ENCODE assay signal across 24 cellular contexts in the genomic region with DNA sequence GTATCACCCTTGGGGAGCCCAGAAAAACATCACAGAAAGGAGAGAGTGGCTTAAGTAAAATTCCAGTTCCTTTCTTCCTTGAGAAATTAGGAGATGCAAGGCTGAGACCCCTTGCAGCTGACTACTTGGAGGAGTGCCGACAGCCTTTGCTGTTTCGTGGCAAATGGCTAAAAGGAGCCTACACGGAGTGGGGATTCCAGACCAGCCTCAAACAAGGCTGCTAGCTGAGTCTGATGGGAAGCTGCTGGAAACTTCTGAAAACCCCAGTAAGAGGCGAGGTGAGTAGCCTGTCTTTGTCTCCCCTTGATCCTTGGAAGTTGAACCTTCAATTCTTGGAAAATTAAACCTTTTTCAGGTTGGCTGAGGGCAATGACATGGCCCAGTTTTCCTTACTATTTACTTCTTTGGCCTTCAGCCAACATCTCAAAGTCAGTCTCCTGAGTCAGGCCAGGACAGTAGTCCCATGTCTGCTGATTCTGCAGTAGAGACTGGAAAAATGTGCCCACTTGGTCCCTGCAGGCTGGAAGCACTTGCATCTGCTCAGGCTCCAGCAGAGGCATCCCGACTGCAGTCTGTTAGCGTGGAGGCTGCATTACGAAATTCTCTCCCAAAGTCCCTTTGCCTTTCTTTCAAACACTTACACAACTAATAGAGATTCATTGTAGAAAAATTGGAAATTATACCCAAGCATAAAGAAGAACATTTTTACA. TPM values are rescaled to one million over a fixed set of nuclear protein-coding genes. Genes with fewer than 3 reads are reported as not detected.
DNase-seq lines count a peak whose midpoint lies in the region; ATAC-seq, FAIRE-seq and TF ChIP-seq lines count a peak whose summit lies in the region.
"Had no signal": no experiment of that assay in that cellular context is flagged by ENCODE, and none has a peak within 500 bp of the region (broad histone marks: within the 10 kb centered on the region; RNA-seq: fewer than 3 reads in every experiment).

No MANE protein-coding gene starts in this region.

- H4K20me1 ChIP-seq in HepG2 (ENCODE audit: insufficient read depth, low read length) = no peaks in the 10 kb centered on the region

- no peaks in the 10 kb centered on the region for H3K36me3 Mint-ChIP-seq in activated naive CD4-positive, alpha-beta T cell treated with anti-CD3 and anti-CD28 coated beads, Interleukin-2, amount 10 ng/mL, durations not matched to agents 7 days and 5 days
- H3K36me3 Mint-ChIP-seq in activated CD4-positive, alpha-beta T cell treated with anti-CD3 and anti-CD28 coated beads, Interleukin-2, amount 10 ng/mL, durations not matched to agents 24 days and 14 days (ENCODE audit: low read depth) = no peaks in the 10 kb centered on the region
- H3K36me3 Mint-ChIP-seq: activated naive CD8-positive, alpha-beta T cell treated with anti-CD3 and anti-CD28 coated beads, Interleukin-2, amount 10 ng/mL, durations not matched to agents 7 days and 5 days had no signal

- no peak for TF ChIP-seq POLR2A in HepG2 (IDR thresholded peaks at IDR 0.05; ENCODE audit: insufficient read depth in 1 of 2, low read depth in 2 of 2, low read length in 2 of 2)

- TF ChIP-seq EP300 in HepG2 (IDR thresholded peaks at IDR 0.05; ENCODE audit: low read depth in 2 of 2, low read length in 2 of 2) (peak in 1 of 2 experiments; percentile 15; a peak in 1 of 4 replicates), HepG2 (CRISPR knock-in tag; IDR thresholded peaks at IDR 0.05; ENCODE audit: borderline replicate concordance) (0 out of 2 replicates have a peak, but pooled peaks have one; percentile 32)

- H3K27ac ChIP-seq in HepG2 (ENCODE audit: extremely low read length, insufficient read depth, low read length) (no peak overlapping the region), subcutaneous abdominal adipose tissue (ENCODE audit: low read depth, low read length) (peak overlapping the region; percentile 83)
- H3K27ac ChIP-seq: 22Rv1, C4-2B, cardiac muscle cell, testis had no signal

- TF ChIP-seq CTCF in choroid plexus epithelial cell (conservative IDR thresholded peaks at IDR 0.05; ENCODE audit: low read depth, low read length) = no peak
- no peak for TF ChIP-seq CTCF in HepG2 (CRISPR knock-in tag; IDR thresholded peaks at IDR 0.05)

- intact Hi-C loops in HepG2 (cut with micrococcal nuclease; ENCODE audit: unreplicated experiment) = no loop called here
- intact Hi-C loops in activated CD4-positive, alpha-beta T cell treated with anti-CD3 and anti-CD28 coated beads, Interleukin-2, amount 10 ng/mL, durations not matched to agents 24 days and 14 days (cut with micrococcal nuclease) = no loop called here

- no peaks in the 10 kb centered on the region for H3K79me2 ChIP-seq in HepG2 (ENCODE audit: insufficient read depth, low read length)

- H3K27me3 Mint-ChIP-seq in activated naive CD4-positive, alpha-beta T cell treated with anti-CD3 and anti-CD28 coated beads, Interleukin-2, amount 10 ng/mL, durations not matched to agents 7 days and 5 days = peaks cover 21% of the 10 kb centered on the region
- H3K27me3 Mint-ChIP-seq in activated CD4-positive, alpha-beta T cell treated with anti-CD3 and anti-CD28 coated beads, Interleukin-2, amount 10 ng/mL, durations not matched to agents 24 days and 14 days = peaks cover 23% of the 10 kb centered on the region

- BruUV-seq in HepG2 (replicated peaks; lab: Mats Ljungman, UMichigan) = no TSS peak

- FAIRE-seq in HepG2 (lab: Jason Lieb, UNC) = peak; percentile 58

- in situ Hi-C loops in HepG2 (cut with HindIII; ENCODE audit: extremely low pct_ligation_motif_present, low pct_unique_long_range_greater_than_20kb) = no loop called here

- peak; percentile 98 for ATAC-seq in HepG2
- no peak for ATAC-seq in GM19452 (IDR thresholded peaks at IDR 0.05; ENCODE audit: unreplicated experiment)
- ATAC-seq: activated CD8-positive, alpha-beta T cell treated with anti-CD3 and anti-CD28 coated beads, Interleukin-2, amount 10 ng/mL, durations not matched to agents 7 days and 5 days; esophagus mucosa had no signal

- H3K27me3 ChIP-seq in HepG2 (ENCODE audit: control insufficient read depth in 1 of 2, insufficient read depth in 2 of 2, low read length in 2 of 2) = no peaks in the 10 kb centered on the region
- H3K27me3 ChIP-seq in subcutaneous abdominal adipose tissue (ENCODE audit: control insufficient read depth in 5 of 5, insufficient read depth in 4 of 5, low read length in 5 of 5) = no peaks in the 10 kb centered on the region
- H3K27me3 ChIP-seq: cardiac muscle cell, testis had no signal

- no peak for TF ChIP-seq RAD21 in HepG2 (CRISPR knock-in tag; IDR thresholded peaks at IDR 0.05)

- peak; percentile 5 for DNase-seq in DMS 273 (lab: John Stamatoyannopoulos, UW; ENCODE audit: unreplicated experiment)
- DNase-seq in DMS 273 treated with DMSO at 0.1 percent for 48 hours (lab: John Stamatoyannopoulos, UW) = no peak
- DNase-seq in choroid plexus epithelial cell (ENCODE audit: low read depth) = peak; percentile 32
- DNase-seq in HepG2 (ENCODE audit: low spot score) = peak; percentile 55
- DNase-seq in activated naive CD4-positive, alpha-beta T cell treated with anti-CD3 and anti-CD28 coated beads, Interleukin-2, amount 10 ng/mL, durations not matched to agents 7 days and 5 days = no peak
- no peak for DNase-seq in activated CD4-positive, alpha-beta T cell treated with anti-CD3 and anti-CD28 coated beads, Interleukin-2, amount 10 ng/mL, durations not matched to agents 24 days and 14 days
- DNase-seq: activated CD8-positive, alpha-beta T cell treated with anti-CD3 and anti-CD28 coated beads, Interleukin-2, amount 10 ng/mL, durations not matched to agents 7 days and 5 days; activated naive CD8-positive, alpha-beta T cell treated with anti-CD3 and anti-CD28 coated beads, Interleukin-2, amount 10 ng/mL, durations not matched to agents 7 days and 5 days; DMS79; GOT3; NCI-H446; occipital lobe; SHP77 treated with DMSO at 0.1 percent for 48 hours; stimulated activated CD4-positive, alpha-beta T cell treated with anti-CD3 and anti-CD28 coated beads, Interleukin-4, amount 100 ng/mL, for 4 hours; testis had no signal

- H3K4me1 ChIP-seq in HepG2 (ENCODE audit: insufficient read depth, low read length) (peaks cover 22% of the 10 kb centered on the region), subcutaneous abdominal adipose tissue (ENCODE audit: control insufficient read depth in 5 of 5, insufficient read depth in 5 of 5, low read length in 5 of 5) (peaks cover 3 to 28% (median 16%) of the 10 kb centered on the region in 5 donors)
- H3K4me1 ChIP-seq: testis had no signal

- 25% methylated on average over 7 of the region's 7 CpGs for WGBS in HepG2 (ENCODE audit: low lambda C conversion rate)

- peak overlapping the region; percentile 15 for H2AFZ ChIP-seq in HepG2 (ENCODE audit: low read length)

- H3K4me3 ChIP-seq in choroid plexus epithelial cell (ENCODE audit: low read depth, low read length) (no peak overlapping the region), HepG2 (replicated peaks in 1 of 3; ENCODE audit: insufficient read depth in 1 of 3, low read depth in 2 of 3, low read length in 3 of 3) (no peak overlapping the region), subcutaneous abdominal adipose tissue (ENCODE audit: low read depth in 1 of 5, low read length in 5 of 5) (peak overlapping the region in 4 of 5 donors; percentile 1 to 31 (median 20))
- H3K4me3 ChIP-seq: cardiac muscle cell, testis had no signal

- POLR2A ChIA-PET in HepG2 (lab: Yijun Ruan, JAX) = no interaction called here

- CTCF ChIA-PET in HepG2 (lab: Yijun Ruan, JAX; ENCODE audit: low intra/inter-chr PET ratio, low total read pairs) = no interaction called here
- CTCF ChIA-PET in activated naive CD4-positive, alpha-beta T cell treated with anti-CD3 and anti-CD28 coated beads, Interleukin-2, amount 10 ng/mL, durations not matched to agents 7 days and 5 days (lab: Charles Lee) = no interaction called here

- no peak overlapping the region for H3K4me3 Mint-ChIP-seq in activated naive CD4-positive, alpha-beta T cell treated with anti-CD3 and anti-CD28 coated beads, Interleukin-2, amount 10 ng/mL, durations not matched to agents 7 days and 5 days
- H3K4me3 Mint-ChIP-seq in activated CD4-positive, alpha-beta T cell treated with anti-CD3 and anti-CD28 coated beads, Interleukin-2, amount 10 ng/mL, durations not matched to agents 24 days and 14 days = no peak overlapping the region
- H3K4me3 Mint-ChIP-seq: activated CD8-positive, alpha-beta T cell treated with anti-CD3 and anti-CD28 coated beads, Interleukin-2, amount 10 ng/mL, durations not matched to agents 7 days and 5 days; activated naive CD8-positive, alpha-beta T cell treated with anti-CD3 and anti-CD28 coated beads, Interleukin-2, amount 10 ng/mL, durations not matched to agents 7 days and 5 days; T-helper 1 cell treated with Interleukin-12 subunit alpha and Interleukin-12 subunit beta and Interleukin-4 antibody, amounts not matched to agents 30 μg/mL and 1 μg/mL, for 36 hours had no signal

- H3K9me3 ChIP-seq in HepG2 (ENCODE audit: low read length) (no peaks in the 10 kb centered on the region), subcutaneous abdominal adipose tissue (ENCODE audit: control insufficient read depth in 5 of 5, low read length in 5 of 5) (no peaks in the 10 kb centered on the region)
- H3K9me3 ChIP-seq: testis had no signal

- H3K36me3 ChIP-seq in HepG2 (replicated peaks in 1 of 2; ENCODE audit: control insufficient read depth in 1 of 2, insufficient read depth in 2 of 2, low read length in 2 of 2) (no peaks in the 10 kb centered on the region), subcutaneous abdominal adipose tissue (ENCODE audit: control insufficient read depth in 5 of 5, insufficient read depth in 5 of 5, low read length in 5 of 5) (no peaks in the 10 kb centered on the region)
- H3K36me3 ChIP-seq: cardiac muscle cell had no signal

- no peaks in the 10 kb centered on the region for H3K4me1 Mint-ChIP-seq in activated naive CD4-positive, alpha-beta T cell treated with anti-CD3 and anti-CD28 coated beads, Interleukin-2, amount 10 ng/mL, durations not matched to agents 7 days and 5 days
- no peaks in the 10 kb centered on the region for H3K4me1 Mint-ChIP-seq in activated CD4-positive, alpha-beta T cell treated with anti-CD3 and anti-CD28 coated beads, Interleukin-2, amount 10 ng/mL, durations not matched to agents 24 days and 14 days
- H3K4me1 Mint-ChIP-seq: activated naive CD8-positive, alpha-beta T cell treated with anti-CD3 and anti-CD28 coated beads, Interleukin-2, amount 10 ng/mL, durations not matched to agents 7 days and 5 days had no signal

- no peak overlapping the region for H3K27ac Mint-ChIP-seq in activated naive CD4-positive, alpha-beta T cell treated with anti-CD3 and anti-CD28 coated beads, Interleukin-2, amount 10 ng/mL, durations not matched to agents 7 days and 5 days
- H3K27ac Mint-ChIP-seq in activated CD4-positive, alpha-beta T cell treated with anti-CD3 and anti-CD28 coated beads, Interleukin-2, amount 10 ng/mL, durations not matched to agents 24 days and 14 days = no peak overlapping the region
- H3K27ac Mint-ChIP-seq: activated CD8-positive, alpha-beta T cell treated with anti-CD3 and anti-CD28 coated beads, Interleukin-2, amount 10 ng/mL, durations not matched to agents 7 days and 5 days; activated naive CD8-positive, alpha-beta T cell treated with anti-CD3 and anti-CD28 coated beads, Interleukin-2, amount 10 ng/mL, durations not matched to agents 7 days and 5 days had no signal

- H3K9ac ChIP-seq in HepG2 (ENCODE audit: insufficient read depth, low read depth, low read length) = no peak overlapping the region
- H3K9ac ChIP-seq in subcutaneous abdominal adipose tissue (ENCODE audit: low read length in 5 of 5) = peak overlapping the region in 3 of 5 donors; percentile 8 to 72 (median 20)

- no peaks in the 10 kb centered on the region for H3K9me3 Mint-ChIP-seq in activated naive CD4-positive, alpha-beta T cell treated with anti-CD3 and anti-CD28 coated beads, Interleukin-2, amount 10 ng/mL, durations not matched to agents 7 days and 5 days
- no peaks in the 10 kb centered on the region for H3K9me3 Mint-ChIP-seq in activated CD4-positive, alpha-beta T cell treated with anti-CD3 and anti-CD28 coated beads, Interleukin-2, amount 10 ng/mL, durations not matched to agents 24 days and 14 days
- H3K9me3 Mint-ChIP-seq: activated naive CD8-positive, alpha-beta T cell treated with anti-CD3 and anti-CD28 coated beads, Interleukin-2, amount 10 ng/mL, durations not matched to agents 7 days and 5 days; T-helper 1 cell treated with Interleukin-12 subunit alpha and Interleukin-12 subunit beta and Interleukin-4 antibody, amounts not matched to agents 30 μg/mL and 1 μg/mL, for 36 hours had no signal

- peak overlapping the region; percentile 46 for H3K4me2 ChIP-seq in HepG2 (ENCODE audit: low read depth, low read length)

RNA-seq across cellular contexts. Expression of a gene that starts 23.4 kb away (rescaled TPM):
- not detected in 2 replicates for total RNA-seq in HepG2 (2016; rRNA removed; fragmentation: Illumina TruSeq; extraction: Trizol)
- total RNA-seq in HepG2 (2016; cell fraction: cytosol; rRNA removed; fragmentation: Illumina TruSeq; extraction: Trizol; ENCODE audit: low read depth) = not detected in 2 replicates
- total RNA-seq in HepG2 (2016; cell fraction: insoluble cytoplasmic fraction; rRNA removed; fragmentation: Illumina TruSeq; extraction: Trizol) = not detected in 2 replicates
- not detected in 2 replicates for total RNA-seq in HepG2 (2016; cell fraction: membrane; rRNA removed; fragmentation: Illumina TruSeq; extraction: Trizol)
- total RNA-seq in HepG2 (2016; cell fraction: nucleus; rRNA removed; fragmentation: Illumina TruSeq; extraction: Trizol) = not detected in 2 replicates
- not detected in 2 replicates for polyA plus RNA-seq in HepG2 (2011; rRNA removed)
- not detected in 2 replicates for polyA plus RNA-seq in HepG2 (2011; cell fraction: cytosol; rRNA removed)
- polyA plus RNA-seq in HepG2 (2011; cell fraction: nucleus; rRNA removed) = not detected in 2 replicates
- not detected in 2 replicates for polyA plus RNA-seq in HepG2 (2012)
- not detected in 2 replicates for polyA plus RNA-seq in HepG2 (2016; cell fraction: cytosol; fragmentation: Illumina TruSeq; extraction: Trizol; ENCODE audit: low read depth)
- polyA plus RNA-seq in HepG2 (2016; cell fraction: insoluble cytoplasmic fraction; fragmentation: Illumina TruSeq; extraction: Trizol; ENCODE audit: low read depth) = not detected in 2 replicates
- not detected in 2 replicates for polyA plus RNA-seq in HepG2 (2016; cell fraction: membrane; fragmentation: Illumina TruSeq; extraction: Trizol; ENCODE audit: low read depth)
- not detected in 2 replicates for polyA plus RNA-seq in HepG2 (2016; cell fraction: nucleus; fragmentation: Illumina TruSeq; extraction: Trizol; ENCODE audit: insufficient read depth, low read depth)
- polyA minus RNA-seq in HepG2 (2011; rRNA and poly(A)+ RNA removed; ENCODE audit: low replicate concordance) = not detected in 2 replicates
- polyA minus RNA-seq in HepG2 (2011; cell fraction: cytosol; rRNA and poly(A)+ RNA removed) = not detected in 2 replicates
- not detected in 2 replicates for polyA minus RNA-seq in HepG2 (2011; cell fraction: nucleus; rRNA and poly(A)+ RNA removed)
- not detected in 2 replicates for total RNA-seq in activated CD4-positive, alpha-beta T cell treated with anti-CD3 and anti-CD28 coated beads, Interleukin-2, amount 10 ng/mL, durations not matched to agents 24 days and 14 days
- total RNA-seq: activated CD8-positive, alpha-beta T cell treated with anti-CD3 and anti-CD28 coated beads, Interleukin-2, amount 10 ng/mL, durations not matched to agents 7 days and 5 days; activated naive CD8-positive, alpha-beta T cell treated with anti-CD3 and anti-CD28 coated beads, Interleukin-2, amount 10 ng/mL, durations not matched to agents 7 days and 5 days; cardiac muscle cell; esophagus mucosa; kidney epithelial cell; mucosa of gallbladder; occipital lobe had no signal
- polyA plus RNA-seq: cardiac muscle cell had no signal

Comparison
In these comparisons a context has a peak if more than half of its experiments do, and no peak if none do; other contexts are left out.
1. DNase-seq: peak in DMS 273 (single experiment), choroid plexus epithelial cell (single experiment) and HepG2 (single experiment); none in DMS 273 treated with DMSO at 0.1 percent for 48 hours (single experiment), activated naive CD4-positive, alpha-beta T cell treated with anti-CD3 and anti-CD28 coated beads, Interleukin-2, amount 10 ng/mL, durations not matched to agents 7 days and 5 days (single experiment) and activated CD4-positive, alpha-beta T cell treated with anti-CD3 and anti-CD28 coated beads, Interleukin-2, amount 10 ng/mL, durations not matched to agents 24 days and 14 days (single experiment).
2. H3K4me3 ChIP-seq: peak in subcutaneous abdominal adipose tissue (4 of 5); none in choroid plexus epithelial cell (single experiment) and HepG2 (0 of 3).